In genomic region chr20:50911030-50911429, GRCh38 we compare ENCODE assay signal across 16 cellular contexts. TPM values are rescaled to one million over a fixed set of nuclear protein-coding genes. Genes with fewer than 3 reads are reported as not detected.
DNase-seq lines count a peak whose midpoint lies in the region; ATAC-seq and TF ChIP-seq lines count a peak whose summit lies in the region.
"Had no signal": no experiment of that assay in that cellular context is flagged by ENCODE, and none has a peak within 500 bp of the region (broad histone marks: within the 10 kb centered on the region; RNA-seq: fewer than 3 reads in every experiment).

No MANE protein-coding gene starts in this region.

- H3K9ac ChIP-seq in SK-N-SH = no peak overlapping the region

- no peak for TF ChIP-seq RAD21 in SK-N-SH (IDR thresholded peaks at IDR 0.05; ENCODE audit: low read length)

- peak overlapping the region; percentile 73 to 85 for H3K27ac ChIP-seq in SK-N-SH (ENCODE audit: low read depth in 2 of 2, low read length in 1 of 2)
- H3K27ac ChIP-seq in esophagus muscularis mucosa (replicated peaks in 1 of 4) = no peak overlapping the region
- H3K27ac ChIP-seq: C4-2B, lower lobe of right lung, testis had no signal

- 26% methylated on average over 3 of the region's 3 CpGs for WGBS in SK-N-SH (ENCODE audit: low lambda C conversion rate)
- 59% methylated on average over 3 of the region's 3 CpGs for WGBS in esophagus muscularis mucosa

- no peak for TF ChIP-seq POLR2A in esophagus muscularis mucosa (IDR thresholded peaks at IDR 0.05; ENCODE audit: low read depth)

- TF ChIP-seq EP300 in SK-N-SH (IDR thresholded peaks at IDR 0.05; ENCODE audit: borderline replicate concordance in 1 of 2, low read depth in 1 of 2, low read length in 1 of 2) = peak; percentile 30 to 70; a peak in 3 of 4 replicates
- TF ChIP-seq EP300 in esophagus muscularis mucosa (IDR thresholded peaks at IDR 0.05) = no peak

- peaks cover 97% of the 10 kb centered on the region for H3K79me2 ChIP-seq in SK-N-SH (ENCODE audit: insufficient read depth)

- H3K36me3 Mint-ChIP-seq in stimulated activated naive CD8-positive, alpha-beta T cell treated with anti-CD3 and anti-CD28 coated beads, Interleukin-15, Interleukin-2, amounts not matched to agents 100 ng/mL and 50 ng/mL, for 24 hours (ENCODE audit: low read depth) = peaks cover 55% of the 10 kb centered on the region

- H3K4me2 ChIP-seq in SK-N-SH = peak overlapping the region; percentile 65

- H3K27me3 Mint-ChIP-seq in stimulated activated naive CD8-positive, alpha-beta T cell treated with anti-CD3 and anti-CD28 coated beads, Interleukin-15, Interleukin-2, amounts not matched to agents 100 ng/mL and 50 ng/mL, for 24 hours = no peaks in the 10 kb centered on the region

- H3K27ac Mint-ChIP-seq in stimulated activated naive CD8-positive, alpha-beta T cell treated with anti-CD3 and anti-CD28 coated beads, Interleukin-15, Interleukin-2, amounts not matched to agents 100 ng/mL and 50 ng/mL, for 24 hours = peak overlapping the region; percentile 65

- H3K9me2 ChIP-seq in SK-N-SH = no peaks in the 10 kb centered on the region

- TF ChIP-seq CTCF in SK-N-SH (IDR thresholded peaks at IDR 0.05) = no peak
- no peak for TF ChIP-seq CTCF in fibroblast of the aortic adventitia (IDR thresholded peaks at IDR 0.05; ENCODE audit: insufficient read depth, low read length)
- TF ChIP-seq CTCF in esophagus muscularis mucosa (IDR thresholded peaks at IDR 0.05) = no peak

- H4K20me1 ChIP-seq in SK-N-SH (ENCODE audit: insufficient read depth) = peaks cover 100% of the 10 kb centered on the region

- peaks cover 44 to 53% of the 10 kb centered on the region in 2 experiments for H3K4me1 ChIP-seq in SK-N-SH (ENCODE audit: control insufficient read depth in 1 of 2, insufficient read depth in 2 of 2, low read depth in 1 of 2, low read length in 1 of 2)
- H3K4me1 ChIP-seq in esophagus muscularis mucosa = peaks cover 35 to 75% (median 65%) of the 10 kb centered on the region in 4 donors

- H2AFZ ChIP-seq in SK-N-SH (ENCODE audit: low read depth) = no peak overlapping the region

- H3K4me3 Mint-ChIP-seq in stimulated activated naive CD8-positive, alpha-beta T cell treated with anti-CD3 and anti-CD28 coated beads, Interleukin-15, Interleukin-2, amounts not matched to agents 100 ng/mL and 50 ng/mL, for 24 hours = no peak overlapping the region

- H3K9me3 ChIP-seq in SK-N-SH (no peaks in the 10 kb centered on the region), esophagus muscularis mucosa (no peaks in the 10 kb centered on the region)
- H3K9me3 ChIP-seq: lower lobe of right lung, testis had no signal

- H3K36me3 ChIP-seq in SK-N-SH (replicated peaks in 1 of 2; ENCODE audit: control insufficient read depth in 1 of 2, insufficient read depth in 2 of 2, low read length in 1 of 2) = peaks cover 10 to 20% of the 10 kb centered on the region in 2 experiments
- peaks cover 0 to 3% (median 0%) of the 10 kb centered on the region in 4 donors for H3K36me3 ChIP-seq in esophagus muscularis mucosa
- H3K36me3 ChIP-seq: lower lobe of right lung had no signal

- H3K4me3 ChIP-seq in SK-N-SH (ENCODE audit: low read depth in 2 of 2, low read length in 1 of 2) = no peak overlapping the region; a peak in 1 of 4 replicates
- H3K4me3 ChIP-seq in fibroblast of the aortic adventitia (ENCODE audit: low read depth, low read length) = no peak overlapping the region
- no peak overlapping the region for H3K4me3 ChIP-seq in esophagus muscularis mucosa
- H3K4me3 ChIP-seq: lower lobe of right lung, testis had no signal

- no peaks in the 10 kb centered on the region for H3K27me3 ChIP-seq in SK-N-SH (ENCODE audit: insufficient read depth)
- H3K27me3 ChIP-seq in esophagus muscularis mucosa = no peaks in the 10 kb centered on the region
- H3K27me3 ChIP-seq: testis had no signal

- peaks cover 63% of the 10 kb centered on the region for H3F3A ChIP-seq in SK-N-SH (replicated peaks; ENCODE audit: insufficient read depth)

- ATAC-seq in stimulated activated naive CD8-positive, alpha-beta T cell treated with anti-CD3 and anti-CD28 coated beads, Interleukin-15, Interleukin-2, amounts not matched to agents 100 U/mL and 50 U/mL, for 24 hours = no peak
- ATAC-seq: lower lobe of right lung had no signal

- H3K9me3 Mint-ChIP-seq in stimulated activated naive CD8-positive, alpha-beta T cell treated with anti-CD3 and anti-CD28 coated beads, Interleukin-15, Interleukin-2, amounts not matched to agents 100 ng/mL and 50 ng/mL, for 24 hours = no peaks in the 10 kb centered on the region

- intact Hi-C loops in esophagus muscularis mucosa (cut with DNase I) = no loop called here

- CTCF ChIA-PET in SK-N-SH (lab: Yijun Ruan, JAX) = interaction anchor here (0.7 to 11.5 kb wide), 7 partner anchors 8 to 458 kb away, joined by 3 to 137 read pairs (median 5); partner anchors contain the start of genes ADNP and BCAS4

- peaks cover 83% of the 10 kb centered on the region for H3K4me1 Mint-ChIP-seq in stimulated activated naive CD8-positive, alpha-beta T cell treated with anti-CD3 and anti-CD28 coated beads, Interleukin-15, Interleukin-2, amounts not matched to agents 100 ng/mL and 50 ng/mL, for 24 hours (ENCODE audit: low read depth)

- no peak for DNase-seq in stimulated activated naive CD8-positive, alpha-beta T cell treated with anti-CD3 and anti-CD28 coated beads, Interleukin-15, Interleukin-2, amounts not matched to agents 100 U/mL and 50 U/mL, for 24 hours
- DNase-seq in SK-N-SH (peak; percentile 35), fibroblast of the aortic adventitia (ENCODE audit: low read depth) (peak; percentile 88), NCI-H1930 (lab: John Stamatoyannopoulos, UW) (no peak), NCI-H748 treated with DMSO at 0.1 percent for 48 hours (lab: John Stamatoyannopoulos, UW) (no peak), esophagus muscularis mucosa (ENCODE audit: extremely low spot score) (no peak)
- no peak for DNase-seq in central memory CD4-positive, alpha-beta T cell
- DNase-seq: cortex of kidney, glutamatergic neuron, H7, lower lobe of right lung, NCI-H2081, OCI-M1, testis had no signal

- POLR2A ChIA-PET in SK-N-SH (lab: Yijun Ruan, JAX) = no interaction called here

TF ChIP-seq in SK-N-SH, 30 proteins besides CTCF, POLR2A, EP300 and RAD21 (continues in another document):
- TF ChIP-seq MEF2A (IDR thresholded peaks at IDR 0.05; ENCODE audit: borderline replicate concordance, low read depth) = peak; percentile 87
- no peak for TF ChIP-seq USF1 (IDR thresholded peaks at IDR 0.05; ENCODE audit: borderline replicate concordance, low read depth)
- peak; percentile 46; the same call in 1 of the 2 replicates for TF ChIP-seq GATA2 (CRISPR knock-in tag; IDR thresholded peaks at IDR 0.05)
- TF ChIP-seq, protein P1, sequence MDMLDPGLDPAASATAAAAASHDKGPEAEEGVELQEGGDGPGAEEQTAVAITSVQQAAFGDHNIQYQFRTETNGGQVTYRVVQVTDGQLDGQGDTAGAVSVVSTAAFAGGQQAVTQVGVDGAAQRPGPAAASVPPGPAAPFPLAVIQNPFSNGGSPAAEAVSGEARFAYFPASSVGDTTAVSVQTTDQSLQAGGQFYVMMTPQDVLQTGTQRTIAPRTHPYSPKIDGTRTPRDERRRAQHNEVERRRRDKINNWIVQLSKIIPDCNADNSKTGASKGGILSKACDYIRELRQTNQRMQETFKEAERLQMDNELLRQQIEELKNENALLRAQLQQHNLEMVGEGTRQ (IDR thresholded peaks at IDR 0.05; ENCODE audit: borderline replicate concordance, low read depth, low read length) = no peak
- TF ChIP-seq FOXM1 (IDR thresholded peaks at IDR 0.05; ENCODE audit: low read depth) = no peak
- peak; percentile 40; the same call in 1 of the 2 replicates for TF ChIP-seq MXI1 (IDR thresholded peaks at IDR 0.05; ENCODE audit: low read depth, low read length)
- TF ChIP-seq TCF12 (IDR thresholded peaks at IDR 0.05) = peak; percentile 94
- peak; percentile 41; the same call in 1 of the 2 replicates for TF ChIP-seq POLR2AphosphoS5 (IDR thresholded peaks at IDR 0.05; ENCODE audit: low read depth, low read length)
- peak; percentile 60; the same call in 1 of the 2 replicates for TF ChIP-seq RCOR1 (IDR thresholded peaks at IDR 0.05; ENCODE audit: low read length)
- TF ChIP-seq FOSL2 (IDR thresholded peaks at IDR 0.05; ENCODE audit: borderline replicate concordance, low read depth) = peak; percentile 51; the same call in 1 of the 2 replicates
- TF ChIP-seq TAF1 (IDR thresholded peaks at IDR 0.05; ENCODE audit: borderline replicate concordance, low read depth, low read length) = no peak
- TF ChIP-seq, protein P2, sequence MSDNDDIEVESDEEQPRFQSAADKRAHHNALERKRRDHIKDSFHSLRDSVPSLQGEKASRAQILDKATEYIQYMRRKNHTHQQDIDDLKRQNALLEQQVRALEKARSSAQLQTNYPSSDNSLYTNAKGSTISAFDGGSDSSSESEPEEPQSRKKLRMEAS (IDR thresholded peaks at IDR 0.05; ENCODE audit: low read depth) = peak; percentile 52; the same call in 1 of the 2 replicates
- no peak for TF ChIP-seq EZH2phosphoT487 (IDR thresholded peaks at IDR 0.05; ENCODE audit: borderline replicate concordance, low read depth)
- peak; percentile 21; the same call in 1 of the 2 replicates for TF ChIP-seq JUND (IDR thresholded peaks at IDR 0.05)
- TF ChIP-seq TEAD4 (IDR thresholded peaks at IDR 0.05; ENCODE audit: borderline replicate concordance, insufficient read depth) = 0 out of 2 replicates have a peak, but pooled peaks have one; percentile 15

RNA-seq across cellular contexts. Expression of gene ADNP, which starts 20.2 kb away (rescaled TPM):
- polyA plus RNA-seq in SK-N-SH (2012; rRNA removed) = 13.3 TPM in 2 replicates
- polyA plus RNA-seq in SK-N-SH (2012; cell fraction: cytosol; rRNA removed) = 21.5 and 22.5 TPM in 2 replicates
- polyA plus RNA-seq in SK-N-SH (2012; cell fraction: nucleus; rRNA removed) = 27.6 and 49.7 TPM in 2 replicates
- 31.2 and 35.4 TPM in 2 replicates for total RNA-seq in fibroblast of the aortic adventitia (ENCODE audit: low replicate concordance)
- 10 to 100 TPM; 39.1 to 59.8 (median 48.2) TPM for total RNA-seq in esophagus muscularis mucosa

RNA-seq across cellular contexts. Expression of gene DPM1, which starts 47.3 kb away (rescaled TPM):
- 72.1 and 109 TPM in 2 replicates for polyA plus RNA-seq in SK-N-SH (2012; rRNA removed)
- polyA plus RNA-seq in SK-N-SH (2012; cell fraction: cytosol; rRNA removed) = 119 and 126 TPM in 2 replicates
- 26.5 and 45.0 TPM in 2 replicates for polyA plus RNA-seq in SK-N-SH (2012; cell fraction: nucleus; rRNA removed)
- total RNA-seq in fibroblast of the aortic adventitia (ENCODE audit: low replicate concordance) = 52.3 and 70.8 TPM in 2 replicates
- 10 to 100 TPM; 33.6 to 56.3 (median 41.7) TPM for total RNA-seq in esophagus muscularis mucosa

RNA-seq across cellular contexts. Expression of gene MOCS3, which starts 47.6 kb away (rescaled TPM):
- 4.0 and 4.4 TPM in 2 replicates for polyA plus RNA-seq in SK-N-SH (2012; rRNA removed)
- polyA plus RNA-seq in SK-N-SH (2012; cell fraction: cytosol; rRNA removed) = 3.0 and 3.9 TPM in 2 replicates
- 1.9 and 2.6 TPM in 2 replicates for polyA plus RNA-seq in SK-N-SH (2012; cell fraction: nucleus; rRNA removed)
- total RNA-seq in fibroblast of the aortic adventitia (ENCODE audit: low replicate concordance) (3.8 and 7.9 TPM in 2 replicates), esophagus muscularis mucosa (1 to 10 TPM; 2.9 to 6.2 (median 4.2) TPM)

Comparison
In these comparisons a context has a peak if more than half of its experiments do, and no peak if none do; other contexts are left out.
1. DNase-seq: peak in SK-N-SH (single experiment) and fibroblast of the aortic adventitia (single experiment); none in stimulated activated naive CD8-positive, alpha-beta T cell treated with anti-CD3 and anti-CD28 coated beads, Interleukin-15, Interleukin-2, amounts not matched to agents 100 U/mL and 50 U/mL, for 24 hours (single experiment), central memory CD4-positive, alpha-beta T cell (single experiment), NCI-H1930 (0 of 2), NCI-H748 treated with DMSO at 0.1 percent for 48 hours (single experiment) and esophagus muscularis mucosa (single experiment).
2. H3K27ac ChIP-seq: peak in SK-N-SH (2 of 2); none in esophagus muscularis mucosa (0 of 4).